26 cellular contexts compared by ENCODE assay signal in genomic region chr7:105745681-105746330, GRCh38.
"Had no signal": no experiment of that assay in that cellular context is flagged by ENCODE, and none has a peak within 500 bp of the region (broad histone marks: within the 10 kb centered on the region; RNA-seq: fewer than 3 reads in every experiment).

No MANE protein-coding gene starts in this region.

- H3K27me3 ChIP-seq: right atrium auricular region, transverse colon, vagina had no signal

- ATAC-seq: activated CD4-positive, alpha-beta T cell treated with anti-CD3 and anti-CD28 coated beads for 36 hours; activated T-cell treated with anti-CD3 and anti-CD28 coated beads, Interleukin-2, amount 50 U/mL, for 4 hours; left ventricle myocardium superior; stimulated activated naive CD8-positive, alpha-beta T cell treated with anti-CD3 and anti-CD28 coated beads, Interleukin-15, Interleukin-2, amounts not matched to agents 100 U/mL and 50 U/mL, for 24 hours had no signal

- DNase-seq: activated CD4-positive, alpha-beta memory T cell treated with anti-CD3 and anti-CD28 coated beads, Interleukin-2, amount 10 ng/mL, durations not matched to agents 7 days and 5 days; activated CD4-positive, alpha-beta T cell treated with anti-CD3 and anti-CD28 coated beads for 36 hours; activated gamma-delta T cell; activated T-cell treated with anti-CD3 and anti-CD28 coated beads, Interleukin-2, amount 50 U/mL, for 4 hours; amniotic stem cell; central memory CD4-positive, alpha-beta T cell; effector CD8-positive, alpha-beta T cell; foreskin fibroblast; hippocampal formation; kidney; left ventricle myocardium superior; mesenchymal stem cell; occipital lobe; stimulated activated CD4-positive, alpha-beta T cell treated with anti-CD3 and anti-CD28 coated beads, Interleukin-15, amount 100 ng/mL, for 24 hours; stimulated activated CD4-positive, alpha-beta T cell treated with anti-CD3 and anti-CD28 coated beads, Interleukin-4, amount 100 ng/mL, for 1 hour; stimulated activated naive CD8-positive, alpha-beta T cell treated with anti-CD3 and anti-CD28 coated beads, Interleukin-15, Interleukin-2, amounts not matched to agents 100 U/mL and 50 U/mL, for 24 hours; T1000; transverse colon had no signal

- H3K9me3 ChIP-seq: right atrium auricular region, transverse colon, vagina had no signal

- H3K27me3 Mint-ChIP-seq: activated CD4-positive, alpha-beta T cell treated with anti-CD3 and anti-CD28 coated beads for 36 hours; activated naive CD8-positive, alpha-beta T cell; progenitor cell of endocrine pancreas had no signal

- H3K4me3 ChIP-seq: coronary artery, right atrium auricular region, skin epidermis, transverse colon, vagina had no signal

- H3K27ac Mint-ChIP-seq: activated CD4-positive, alpha-beta memory T cell treated with anti-CD3 and anti-CD28 coated beads, Interleukin-2, amount 10 ng/mL, durations not matched to agents 7 days and 5 days; activated CD4-positive, alpha-beta T cell treated with anti-CD3 and anti-CD28 coated beads for 36 hours; activated naive CD8-positive, alpha-beta T cell; nephron; progenitor cell of endocrine pancreas had no signal

- H3K27ac ChIP-seq: coronary artery, right atrium auricular region, skin epidermis, transverse colon, vagina, VCaP had no signal

- H3K9me3 Mint-ChIP-seq: activated CD4-positive, alpha-beta memory T cell treated with anti-CD3 and anti-CD28 coated beads, Interleukin-2, amount 10 ng/mL, durations not matched to agents 7 days and 5 days; activated T-cell treated with anti-CD3 and anti-CD28 coated beads, Interleukin-2, amount 50 U/mL, for 4 hours; nephron had no signal

- H3K4me3 Mint-ChIP-seq: activated CD4-positive, alpha-beta memory T cell treated with anti-CD3 and anti-CD28 coated beads, Interleukin-2, amount 10 ng/mL, durations not matched to agents 7 days and 5 days; activated CD4-positive, alpha-beta T cell treated with anti-CD3 and anti-CD28 coated beads for 36 hours; activated naive CD8-positive, alpha-beta T cell; activated T-cell treated with anti-CD3 and anti-CD28 coated beads, Interleukin-2, amount 50 U/mL, for 4 hours; nephron had no signal

- H3K4me1 ChIP-seq: right atrium auricular region, vagina had no signal

- H3K36me3 ChIP-seq: right atrium auricular region, transverse colon, vagina had no signal
